8 cellular contexts compared by ENCODE assay signal in genomic region chr7:138460649-138461607, GRCh38. TPM values are rescaled to one million over a fixed set of nuclear protein-coding genes. Genes with fewer than 3 reads are reported as not detected.
DNase-seq lines count a peak whose midpoint lies in the region; ATAC-seq lines count a peak whose summit lies in the region.

No MANE protein-coding gene starts in this region.

- peak overlapping the region; percentile 94 for H3K4me3 Mint-ChIP-seq in central memory CD8-positive, alpha-beta T cell

- H3K9me3 Mint-ChIP-seq in central memory CD8-positive, alpha-beta T cell: no peaks in the 10 kb centered on the region

- no peaks in the 10 kb centered on the region for H3K27me3 ChIP-seq in layer of hippocampus (ENCODE audit: control insufficient read depth, insufficient read depth, low read length)

- peak overlapping the region; percentile 80 for H3K27ac ChIP-seq in layer of hippocampus (ENCODE audit: low read depth, low read length)

- peaks cover 6% of the 10 kb centered on the region for H3K36me3 Mint-ChIP-seq in central memory CD8-positive, alpha-beta T cell (ENCODE audit: insufficient read depth)

- ATAC-seq in Right ventricle myocardium inferior: peak; percentile 9
- peak; percentile 30 for ATAC-seq in HG02938 (IDR thresholded peaks at IDR 0.05; ENCODE audit: unreplicated experiment)
- ATAC-seq in central memory CD8-positive, alpha-beta T cell (replicated peaks; ENCODE audit: extremely low read depth, poor library complexity, severe bottlenecking): peak; percentile 6

- H3K4me1 Mint-ChIP-seq in central memory CD8-positive, alpha-beta T cell: peaks cover 27% of the 10 kb centered on the region

- H3K27me3 Mint-ChIP-seq in central memory CD8-positive, alpha-beta T cell: no peaks in the 10 kb centered on the region

- H3K27ac Mint-ChIP-seq in central memory CD8-positive, alpha-beta T cell (ENCODE audit: low read depth): peak overlapping the region; percentile 80

- intact Hi-C loops in Right ventricle myocardium inferior (cut with DNase I) (loop anchor here (5.0 to 10.0 kb wide), 2 partner anchors 104 to 124 kb away; no protein-coding TSS in a partner anchor), cardiac septum (cut with DNase I) (no loop called here)

- DNase-seq in Right ventricle myocardium inferior (ENCODE audit: missing footprints) (peak; percentile 85), cardiac septum (ENCODE audit: low spot score) (no peak), NCI-H2107 treated with DMSO at 0.1 percent for 48 hours (lab: John Stamatoyannopoulos, UW; ENCODE audit: unreplicated experiment) (peak; percentile 63)
- DNase-seq in activated CD4-positive, alpha-beta T cell treated with anti-CD3 and anti-CD28 coated beads for 1 hour: peak; percentile 36
- peak; percentile 31 to 32 for DNase-seq in central memory CD8-positive, alpha-beta T cell (ENCODE audit: low spot score in 2 of 2)
- DNase-seq in stimulated activated CD4-positive, alpha-beta T cell treated with anti-CD3 and anti-CD28 coated beads, Interleukin-1b, Interleukin-23, amount 100 ng/mL, for 48 hours: peak; percentile 42

RNA-seq across cellular contexts. Expression of gene TRIM24, which starts 0.9 kb away (rescaled TPM):
- total RNA-seq in Right ventricle myocardium inferior: 17.1 TPM
- 18.8 TPM for total RNA-seq in cardiac septum
